In genomic region chr22:31106651-31107205, GRCh38 we compare ENCODE assay signal across 8 cellular contexts. TPM values are rescaled to one million over a fixed set of nuclear protein-coding genes. Genes with fewer than 3 reads are reported as not detected.
DNase-seq lines count a peak whose midpoint lies in the region; ATAC-seq and TF ChIP-seq lines count a peak whose summit lies in the region.

No MANE protein-coding gene starts in this region.

- no peak for ATAC-seq in activated naive CD8-positive, alpha-beta T cell treated with anti-CD3 and anti-CD28 coated beads, Interleukin-2, amount 50 U/mL, for 24 hours

- H3K4me3 Mint-ChIP-seq in H9, result peak overlapping the region; percentile 68 to 92
- H3K4me3 Mint-ChIP-seq in activated naive CD8-positive, alpha-beta T cell treated with anti-CD3 and anti-CD28 coated beads, Interleukin-2, amount 50 U/mL, for 24 hours, result peak overlapping the region; percentile 90

- H3K23ac ChIP-seq in H9 (ENCODE audit: insufficient read length, low read depth, low read length), result no peak overlapping the region

- H4K20me1 ChIP-seq in H9 (ENCODE audit: control insufficient read depth, insufficient read depth, insufficient read length), result no peaks in the 10 kb centered on the region

- H3K9me3 ChIP-seq in H9 (ENCODE audit: control insufficient read depth, low read depth, low read length) (no peaks in the 10 kb centered on the region), iPS DF 6.9 (ENCODE audit: control insufficient read depth, insufficient read depth, low read length) (no peaks in the 10 kb centered on the region), spleen (no peaks in the 10 kb centered on the region)

- H2BK120ac ChIP-seq in H9 (ENCODE audit: low read depth, low read length, poor library complexity, severe bottlenecking), result no peak overlapping the region

- peaks cover 0 to 1% (median 0%) of the 10 kb centered on the region in 3 experiments; a peak in 1 of 7 replicates for H3K36me3 Mint-ChIP-seq in H9 (ENCODE audit: insufficient read depth in 1 of 3, low read depth in 3 of 3)
- H3K36me3 Mint-ChIP-seq in activated naive CD8-positive, alpha-beta T cell treated with anti-CD3 and anti-CD28 coated beads, Interleukin-2, amount 50 U/mL, for 24 hours (ENCODE audit: low read depth), result no peaks in the 10 kb centered on the region

- no peak overlapping the region for H2BK20ac ChIP-seq in H9 (ENCODE audit: low read depth, low read length, poor library complexity, severe bottlenecking)

- intact Hi-C loops in spleen (cut with DNase I; ENCODE audit: low total_unique reads), result no loop called here

- no peak for TF ChIP-seq POLR2A in spleen (IDR thresholded peaks at IDR 0.05)

- peak overlapping the region; percentile 18 for H3K18ac ChIP-seq in H9 (ENCODE audit: insufficient read length, low read depth, low read length)

- no peak overlapping the region for H3K56ac ChIP-seq in H9 (ENCODE audit: insufficient read length, low read depth, low read length)

- H2BK15ac ChIP-seq in H9 (ENCODE audit: low read depth, low read length), result no peak overlapping the region

- H3K4ac ChIP-seq in H9 (ENCODE audit: low read depth, low read length), result no peak overlapping the region

- no CpG with 5 or more reads among the region's 18 CpGs for WGBS in H9 (ENCODE audit: extremely low coverage, insufficient read length, low lambda C conversion rate)
- no CpG with 5 or more reads among the region's 18 CpGs for WGBS in iPS DF 6.9 (ENCODE audit: insufficient coverage, insufficient read length)
- 57 to 76% (median 65%) methylated on average over 18 of the region's 18 CpGs for WGBS in spleen, 5 donors

- no peaks in the 10 kb centered on the region for H3K36me3 ChIP-seq in iPS DF 6.9 (ENCODE audit: control insufficient read depth, insufficient read depth, low read length)
- H3K36me3 ChIP-seq in spleen, result peaks cover 0 to 34% (median 0%) of the 10 kb centered on the region in 6 donors

- H3K27ac ChIP-seq in H9 (ENCODE audit: insufficient read length, low read depth, low read length) (no peak overlapping the region), iPS DF 6.9 (ENCODE audit: low read length) (no peak overlapping the region), spleen (peak overlapping the region; percentile 76 to 89 (median 85))

- H3K4me1 ChIP-seq in H9 (ENCODE audit: insufficient read depth, low read length), result no peaks in the 10 kb centered on the region
- 0 out of 2 replicates have a peak, but pooled peaks cover 4% of the 10 kb centered on the region for H3K4me1 ChIP-seq in iPS DF 6.9 (ENCODE audit: control insufficient read depth, insufficient read depth, low read length)
- H3K4me1 ChIP-seq in spleen, result peaks cover 5 to 37% (median 28%) of the 10 kb centered on the region in 6 donors

- no peak overlapping the region for H4K8ac ChIP-seq in H9 (replicated peaks; ENCODE audit: insufficient read length, low read depth, low read length)

- H3K23me2 ChIP-seq in H9 (ENCODE audit: insufficient read length, low read depth, low read length, poor library complexity, severe bottlenecking), result peaks cover 8% of the 10 kb centered on the region

- H2BK12ac ChIP-seq in H9 (ENCODE audit: insufficient read length, low read depth, low read length), result no peak overlapping the region

- peaks cover 27% of the 10 kb centered on the region for H3K27me3 Mint-ChIP-seq in H9 (ENCODE audit: low read depth)
- peaks cover 2% of the 10 kb centered on the region for H3K27me3 Mint-ChIP-seq in activated naive CD8-positive, alpha-beta T cell treated with anti-CD3 and anti-CD28 coated beads, Interleukin-2, amount 50 U/mL, for 24 hours

- no peak for TF ChIP-seq CTCF in H9 (conservative IDR thresholded peaks at IDR 0.05)
- TF ChIP-seq CTCF in spleen (IDR thresholded peaks at IDR 0.05 in 8 of 11, conservative IDR thresholded peaks at IDR 0.05 in 3 of 11), result no peak

- H2AK5ac ChIP-seq in H9 (ENCODE audit: insufficient read length, low read length), result no peak overlapping the region

- H3K4me2 ChIP-seq in H9 (ENCODE audit: insufficient read depth, insufficient read length, low read length), result peak overlapping the region; percentile 70

- H3K9ac ChIP-seq in H9 (ENCODE audit: extremely low read depth, insufficient read length, low read length), result peak overlapping the region; percentile 34

- H3T11ph ChIP-seq in H9 (ENCODE audit: low read length), result no peak overlapping the region

- H4K5ac ChIP-seq in H9 (ENCODE audit: insufficient read length, low read depth, low read length), result no peak overlapping the region

- H2AFZ ChIP-seq in H9 (ENCODE audit: low read length), result no peak overlapping the region

- no peak overlapping the region for H4K91ac ChIP-seq in H9 (ENCODE audit: insufficient read length, low read depth, low read length)

- no peaks in the 10 kb centered on the region for H3K79me1 ChIP-seq in H9 (ENCODE audit: insufficient read depth, low read depth, low read length, poor library complexity, severe bottlenecking)

- peaks cover 12 to 30% of the 10 kb centered on the region in 2 experiments for H3K4me1 Mint-ChIP-seq in H9
- peaks cover 19% of the 10 kb centered on the region for H3K4me1 Mint-ChIP-seq in activated naive CD8-positive, alpha-beta T cell treated with anti-CD3 and anti-CD28 coated beads, Interleukin-2, amount 50 U/mL, for 24 hours

- no peak overlapping the region for H2BK5ac ChIP-seq in H9 (ENCODE audit: insufficient read length, low read length)

- H3K14ac ChIP-seq in H9 (ENCODE audit: insufficient read depth, low read length), result peak overlapping the region; percentile 21; the same call in 1 of the 2 replicates

- H3K27ac Mint-ChIP-seq in H9, result peak overlapping the region in 1 of 3 experiments; percentile 65; a peak in 1 of 7 replicates
- no peak overlapping the region for H3K27ac Mint-ChIP-seq in activated naive CD8-positive, alpha-beta T cell treated with anti-CD3 and anti-CD28 coated beads, Interleukin-2, amount 50 U/mL, for 24 hours

- H3K79me2 ChIP-seq in H9 (ENCODE audit: insufficient read depth, low read length), result no peaks in the 10 kb centered on the region

- DNase-seq in H9, result no peak
- no peak for DNase-seq in activated naive CD8-positive, alpha-beta T cell treated with anti-CD3 and anti-CD28 coated beads, Interleukin-2, amount 50 U/mL, for 24 hours
- DNase-seq in iPS DF 6.9 (ENCODE audit: low read depth, low spot score), result no peak
- no peak for DNase-seq in spleen
- DNase-seq in NOMO-1 treated with dmso at 0.1 percent for 144 hours (lab: John Stamatoyannopoulos, UW; ENCODE audit: unreplicated experiment), result no peak
- no peak for DNase-seq in activated CD4-positive, alpha-beta T cell treated with anti-CD3 and anti-CD28 coated beads, Interleukin-2, amount 50 U/mL, for 4 hours
- DNase-seq in islet precursor cell, result no peak
- DNase-seq in retina, result no peak

- H3K27me3 ChIP-seq in H9 (ENCODE audit: insufficient read depth, low read length) (peaks cover 12% of the 10 kb centered on the region; the same call in 1 of the 2 replicates), iPS DF 6.9 (ENCODE audit: control insufficient read depth, insufficient read depth, low read length) (peaks cover 10% of the 10 kb centered on the region; the same call in 1 of the 2 replicates), spleen (replicated peaks in 1 of 7) (no peaks in the 10 kb centered on the region)

- H3K9me3 Mint-ChIP-seq in H9, result 0 out of 5 replicates have a peak, but pooled peaks cover 0 to 2% of the 10 kb centered on the region in 2 experiments
- H3K9me3 Mint-ChIP-seq in activated naive CD8-positive, alpha-beta T cell treated with anti-CD3 and anti-CD28 coated beads, Interleukin-2, amount 50 U/mL, for 24 hours, result no peaks in the 10 kb centered on the region

- peak overlapping the region; percentile 68 for H3K4me3 ChIP-seq in iPS DF 6.9 (ENCODE audit: low read length)
- H3K4me3 ChIP-seq in spleen, result peak overlapping the region; percentile 36 to 78 (median 57)

RNA-seq across cellular contexts. Expression of gene SELENOM, which starts 0.6 kb away (rescaled TPM):
- 18.6 and 20.1 TPM in 2 replicates for total RNA-seq in H9 (2021)
- total RNA-seq in spleen, result 10 to 100 TPM; 47.0 to 74.4 (median 66.7) TPM
- polyA plus RNA-seq in spleen, result 100 to 1,000 TPM; 119 to 151 (median 138) TPM

RNA-seq across cellular contexts. Expression of gene INPP5J, which starts 16.0 kb away (rescaled TPM):
- 4.7 and 4.9 TPM in 2 replicates for total RNA-seq in H9 (2021)
- total RNA-seq in spleen, result under 1 TPM in 5 of 7 donors, not detected in 2; 0.23 to 0.87 (median 0.60) TPM
- under 1 TPM; 0.14 to 0.51 (median 0.33) TPM for polyA plus RNA-seq in spleen

RNA-seq across cellular contexts. Expression of gene SMTN, which starts 25.6 kb away (rescaled TPM):
- 21.1 and 23.4 TPM in 2 replicates for total RNA-seq in H9 (2021)
- 100 to 1,000 TPM; 124 to 230 (median 159) TPM for total RNA-seq in spleen
- 10 to 100 TPM; 21.2 to 88.9 (median 47.0) TPM for polyA plus RNA-seq in spleen

RNA-seq across cellular contexts. Expression of gene PLA2G3, which starts 33.6 kb away (rescaled TPM):
- total RNA-seq in H9 (2021) (8.2 and 8.3 TPM in 2 replicates), spleen (not detected)
- polyA plus RNA-seq in spleen, result not detected

RNA-seq across cellular contexts. Expression of gene RNF185, which starts 53.3 kb away (rescaled TPM):
- total RNA-seq in H9 (2021) (21.3 and 24.3 TPM in 2 replicates), spleen (10 to 100 TPM; 22.6 to 28.5 (median 25.7) TPM)
- polyA plus RNA-seq in spleen, result 10 to 100 TPM; 12.4 to 19.3 (median 12.5) TPM

Comparison
In these comparisons a context has a peak if more than half of its experiments do, and no peak if none do; other contexts are left out.
1. H3K27ac ChIP-seq: peak in spleen (8 of 8); none in H9 (single experiment) and iPS DF 6.9 (single experiment).